ENCODE assay signal across 15 cellular contexts in genomic region chr4:145939856-145940255, GRCh38. TPM values are rescaled to one million over a fixed set of nuclear protein-coding genes. Genes with fewer than 3 reads are reported as not detected.
DNase-seq lines count a peak whose midpoint lies in the region; ATAC-seq and TF ChIP-seq lines count a peak whose summit lies in the region.
"Had no signal": no experiment of that assay in that cellular context is flagged by ENCODE, and none has a peak within 500 bp of the region (broad histone marks: within the 10 kb centered on the region; RNA-seq: fewer than 3 reads in every experiment).

No MANE protein-coding gene starts in this region.

- H3K27me3 Mint-ChIP-seq in stimulated activated naive CD8-positive, alpha-beta T cell treated with anti-CD3 and anti-CD28 coated beads, Interleukin-15, amount 100 ng/mL, for 72 hours = no peaks in the 10 kb centered on the region

- no peaks in the 10 kb centered on the region for H3K9me3 ChIP-seq in SU-DHL-6 (ENCODE audit: insufficient read depth, low read length)
- no peaks in the 10 kb centered on the region for H3K9me3 ChIP-seq in iPS-20b (ENCODE audit: insufficient read depth, low read depth, low read length)
- H3K9me3 ChIP-seq in sigmoid colon = no peaks in the 10 kb centered on the region
- H3K9me3 ChIP-seq: BE2C, stomach had no signal

- H3K27me3 ChIP-seq in SU-DHL-6 (ENCODE audit: low read length) (no peaks in the 10 kb centered on the region), iPS-20b (ENCODE audit: insufficient read depth, low read length) (no peaks in the 10 kb centered on the region), sigmoid colon (no peaks in the 10 kb centered on the region)
- H3K27me3 ChIP-seq: BE2C, stomach had no signal

- no peaks in the 10 kb centered on the region for H3K36me3 ChIP-seq in SU-DHL-6 (ENCODE audit: low read length)
- H3K36me3 ChIP-seq in iPS-20b (ENCODE audit: insufficient read depth, low read depth, low read length) = no peaks in the 10 kb centered on the region
- no peaks in the 10 kb centered on the region for H3K36me3 ChIP-seq in sigmoid colon
- H3K36me3 ChIP-seq: BE2C, stomach had no signal

- no peak for DNase-seq in stimulated activated naive CD8-positive, alpha-beta T cell treated with anti-CD3 and anti-CD28 coated beads, Interleukin-15, Interleukin-2, amounts not matched to agents 100 U/mL and 50 U/mL, for 24 hours
- DNase-seq in stimulated activated naive CD8-positive, alpha-beta T cell treated with anti-CD3 and anti-CD28 coated beads, Interleukin-15, amount 100 ng/mL, for 72 hours = no peak
- no peak for DNase-seq in activated CD8-positive, alpha-beta memory T cell treated with anti-CD3 and anti-CD28 coated beads, Interleukin-2, amount 50 U/mL, for 4 hours
- DNase-seq in middle frontal gyrus (ENCODE audit: extremely low spot score, low spot score) (no peak), sigmoid colon (no peak)
- DNase-seq: activated CD4-positive, alpha-beta T cell treated with anti-CD3 and anti-CD28 coated beads for 1 hour; BE2C; H7; KG1; naive thymus-derived CD8-positive, alpha-beta T cell; SHP77; stomach had no signal

- no peaks in the 10 kb centered on the region for H3K9me2 ChIP-seq in SU-DHL-6 (replicated peaks; ENCODE audit: insufficient read depth, low read length)

- H3K9ac ChIP-seq in SU-DHL-6 (ENCODE audit: low read length) = 0 out of 2 replicates have a peak overlapping the region, but pooled peaks have one; percentile 99
- H3K9ac ChIP-seq in iPS-20b (ENCODE audit: low read depth, low read length) = no peak overlapping the region

- no peak overlapping the region for H3K27ac Mint-ChIP-seq in stimulated activated naive CD8-positive, alpha-beta T cell treated with anti-CD3 and anti-CD28 coated beads, Interleukin-15, amount 100 ng/mL, for 72 hours

- H3F3A ChIP-seq in SU-DHL-6 (ENCODE audit: insufficient read depth) = peaks cover 26% of the 10 kb centered on the region

- TF ChIP-seq EP300 in sigmoid colon (IDR thresholded peaks at IDR 0.05) = no peak

- H3K4me3 ChIP-seq in SU-DHL-6 (ENCODE audit: insufficient read depth, low read length, poor library complexity, severe bottlenecking) = no peak overlapping the region
- H3K4me3 ChIP-seq in iPS-20b (ENCODE audit: low read length) = 0 out of 2 replicates have a peak overlapping the region, but pooled peaks have one; percentile 98
- H3K4me3 ChIP-seq in sigmoid colon = no peak overlapping the region

- H4K20me1 ChIP-seq in SU-DHL-6 (ENCODE audit: low read depth, low read length) = no peaks in the 10 kb centered on the region

- intact Hi-C loops in sigmoid colon (cut with DNase I) = loop anchor here (5.0 kb wide), 5 partner anchors 58 to 1742 kb away; partner anchors contain the start of genes LSM6, PRMT9 and SMAD1

- H3K27ac ChIP-seq in SU-DHL-6 (ENCODE audit: low read depth, low read length) (no peak overlapping the region; the same call in 1 of the 2 replicates), iPS-20b (ENCODE audit: low read length) (no peak overlapping the region), sigmoid colon (peak overlapping the region in 2 of 4 donors; percentile 96 to 98)

- TF ChIP-seq POLR2A in sigmoid colon (IDR thresholded peaks at IDR 0.05) = no peak

- H3K79me2 ChIP-seq in SU-DHL-6 (ENCODE audit: insufficient read depth, low read length) = peaks cover 31% of the 10 kb centered on the region

- no peak overlapping the region for H3K4me3 Mint-ChIP-seq in stimulated activated naive CD8-positive, alpha-beta T cell treated with anti-CD3 and anti-CD28 coated beads, Interleukin-15, amount 100 ng/mL, for 72 hours

- peaks cover 15% of the 10 kb centered on the region for H3K4me1 ChIP-seq in iPS-20b (ENCODE audit: insufficient read depth, low read length)
- peaks cover 0 to 25% (median 10%) of the 10 kb centered on the region in 4 donors for H3K4me1 ChIP-seq in sigmoid colon

- H3K4me2 ChIP-seq in SU-DHL-6 (ENCODE audit: low read depth, low read length, poor library complexity, severe bottlenecking) = peak overlapping the region; percentile 82

- peaks cover 26% of the 10 kb centered on the region for H3K4me1 Mint-ChIP-seq in stimulated activated naive CD8-positive, alpha-beta T cell treated with anti-CD3 and anti-CD28 coated beads, Interleukin-15, amount 100 ng/mL, for 72 hours

- no peak overlapping the region for H2AFZ ChIP-seq in SU-DHL-6 (ENCODE audit: low read depth, low read length, severe bottlenecking)

- TF ChIP-seq CTCF in SU-DHL-6 (IDR thresholded peaks at IDR 0.05; ENCODE audit: insufficient read depth, low read length, poor library complexity, severe bottlenecking) = no peak
- TF ChIP-seq CTCF in sigmoid colon (IDR thresholded peaks at IDR 0.05) = no peak

- peak; percentile 20 for ATAC-seq in stimulated activated naive CD8-positive, alpha-beta T cell treated with anti-CD3 and anti-CD28 coated beads, Interleukin-15, Interleukin-2, amounts not matched to agents 100 U/mL and 50 U/mL, for 24 hours
- ATAC-seq in stimulated activated naive CD8-positive, alpha-beta T cell treated with anti-CD3 and anti-CD28 coated beads, Interleukin-15, amount 100 ng/mL, for 72 hours = no peak
- ATAC-seq in HG02981 (IDR thresholded peaks at IDR 0.05; ENCODE audit: unreplicated experiment) = no peak
- ATAC-seq: naive thymus-derived CD8-positive, alpha-beta T cell had no signal

- no peaks in the 10 kb centered on the region for H3K9me3 Mint-ChIP-seq in stimulated activated naive CD8-positive, alpha-beta T cell treated with anti-CD3 and anti-CD28 coated beads, Interleukin-15, amount 100 ng/mL, for 72 hours
- H3K9me3 Mint-ChIP-seq: naive thymus-derived CD8-positive, alpha-beta T cell had no signal

RNA-seq across cellular contexts. Expression of gene ZNF827, which starts 1.2 kb away (rescaled TPM):
- total RNA-seq in sigmoid colon = 10 to 100 TPM; 11.3 to 37.7 (median 15.7) TPM
- 1 to 10 TPM; 1.8 to 8.7 (median 2.1) TPM for polyA plus RNA-seq in sigmoid colon
